Comparison of ENCODE assay signal across 14 cellular contexts in genomic region chr20:64047968-64048401, GRCh38. TPM values are rescaled to one million over a fixed set of nuclear protein-coding genes. Genes with fewer than 3 reads are reported as not detected.
DNase-seq lines count a peak whose midpoint lies in the region; ATAC-seq and TF ChIP-seq lines count a peak whose summit lies in the region.
"Had no signal": no experiment of that assay in that cellular context is flagged by ENCODE, and none has a peak within 500 bp of the region (broad histone marks: within the 10 kb centered on the region; RNA-seq: fewer than 3 reads in every experiment).

No MANE protein-coding gene starts in this region.

- ATAC-seq in left cardiac atrium: no peak

- H3K4me2 ChIP-seq in OCI-LY7 (ENCODE audit: low read length): no peak overlapping the region

- H3K27me3 ChIP-seq in right atrium auricular region: peaks cover 4 to 5% of the 10 kb centered on the region in 2 donors
- H3K27me3 ChIP-seq in dorsolateral prefrontal cortex: peaks cover 0 to 98% (median 62%) of the 10 kb centered on the region in 45 donors
- H3K27me3 ChIP-seq in vagina: peaks cover 8% of the 10 kb centered on the region
- H3K27me3 ChIP-seq: MG63 had no signal

- TF ChIP-seq CTCF in right atrium auricular region (IDR thresholded peaks at IDR 0.05): no peak
- no peak for TF ChIP-seq CTCF in dorsolateral prefrontal cortex (IDR thresholded peaks at IDR 0.05 in 54 of 56, conservative IDR thresholded peaks at IDR 0.05 in 2 of 56; ENCODE audit: low read depth in 1 of 56, partially characterized antibody in 56 of 56)
- TF ChIP-seq CTCF in nephron (IDR thresholded peaks at IDR 0.05; ENCODE audit: unreplicated experiment in 3 of 3): no peak
- no peak for TF ChIP-seq CTCF in vagina (IDR thresholded peaks at IDR 0.05)
- no peak for TF ChIP-seq CTCF in OCI-LY7 (conservative IDR thresholded peaks at IDR 0.05; ENCODE audit: low read length)

- BruUV-seq in OCI-LY7 (replicated peaks; lab: Mats Ljungman, UMichigan): no TSS peak

- H3K79me2 ChIP-seq in OCI-LY7 (ENCODE audit: insufficient read depth, low read depth, low read length): no peaks in the 10 kb centered on the region

- peak overlapping the region; percentile 27 to 61 (median 56) for H3K4me3 Mint-ChIP-seq in nephron
- H3K4me3 Mint-ChIP-seq: activated CD4-positive, alpha-beta memory T cell treated with anti-CD3 and anti-CD28 coated beads, Interleukin-2, amount 10 ng/mL, durations not matched to agents 7 days and 5 days had no signal

- no peaks in the 10 kb centered on the region for H3K36me3 Mint-ChIP-seq in nephron (ENCODE audit: low read depth)
- H3K36me3 Mint-ChIP-seq: naive B cell had no signal

- H3K27me3 Mint-ChIP-seq in nephron (ENCODE audit: low read depth): peaks cover 81% of the 10 kb centered on the region

- H3K27ac Mint-ChIP-seq in nephron: no peak overlapping the region
- H3K27ac Mint-ChIP-seq: activated CD4-positive, alpha-beta memory T cell treated with anti-CD3 and anti-CD28 coated beads, Interleukin-2, amount 10 ng/mL, durations not matched to agents 7 days and 5 days had no signal

- no peak for TF ChIP-seq POLR2A in vagina (IDR thresholded peaks at IDR 0.05)

- peaks cover 0 to 23% of the 10 kb centered on the region in 2 donors for H3K4me1 ChIP-seq in right atrium auricular region
- peaks cover 12% of the 10 kb centered on the region for H3K4me1 ChIP-seq in vagina
- no peaks in the 10 kb centered on the region for H3K4me1 ChIP-seq in OCI-LY7 (ENCODE audit: insufficient read depth, low read length, poor library complexity, severe bottlenecking)

- intact Hi-C loops in left cardiac atrium (cut with DNase I) (no loop called here), dorsolateral prefrontal cortex (cut with DNase I) (loop anchor here in 1 of 2 donors (10.0 kb wide), 1 partner anchor 363 kb away; no protein-coding TSS in a partner anchor), vagina (cut with DNase I) (no loop called here), OCI-LY7 (cut with micrococcal nuclease; ENCODE audit: unreplicated experiment) (no loop called here)

- H4K20me1 ChIP-seq in OCI-LY7 (ENCODE audit: insufficient read depth, low read length): no peaks in the 10 kb centered on the region

- POLR2A ChIA-PET in OCI-LY7 (lab: Charles Lee): interaction anchor here (0.5 to 0.6 kb wide), 2 partner anchors 47 to 77 kb away, joined by 3 read pairs; no protein-coding TSS in a partner anchor

- H3K27ac ChIP-seq in right atrium auricular region (peak overlapping the region in 1 of 2 donors; percentile 43), dorsolateral prefrontal cortex (peak overlapping the region in 1 of 59 donors; percentile 43), vagina (no peak overlapping the region), OCI-LY7 (ENCODE audit: low read depth, low read length, poor library complexity, severe bottlenecking) (no peak overlapping the region)

- H3K4me1 Mint-ChIP-seq in nephron: no peaks in the 10 kb centered on the region

- H3K9me3 Mint-ChIP-seq in nephron: no peaks in the 10 kb centered on the region
- H3K9me3 Mint-ChIP-seq: activated CD4-positive, alpha-beta memory T cell treated with anti-CD3 and anti-CD28 coated beads, Interleukin-2, amount 10 ng/mL, durations not matched to agents 7 days and 5 days; naive B cell had no signal

- H2AFZ ChIP-seq in OCI-LY7 (ENCODE audit: low read length): no peak overlapping the region

- H3K4me3 ChIP-seq in right atrium auricular region: peak overlapping the region; percentile 39 to 49
- peak overlapping the region in 44 of 59 donors; percentile 3 to 59 (median 35) for H3K4me3 ChIP-seq in dorsolateral prefrontal cortex
- H3K4me3 ChIP-seq in vagina: peak overlapping the region; percentile 39 to 42
- no peak overlapping the region for H3K4me3 ChIP-seq in OCI-LY7 (ENCODE audit: low read depth, low read length, poor library complexity, severe bottlenecking)
- H3K4me3 ChIP-seq: MG63 had no signal

- H3K9me2 ChIP-seq in OCI-LY7 (ENCODE audit: insufficient read depth, low read length): no peaks in the 10 kb centered on the region

- DNase-seq in right atrium auricular region (ENCODE audit: low spot score): no peak
- DNase-seq in left cardiac atrium: no peak
- peak in 1 of 10 donors; percentile 41 for DNase-seq in dorsolateral prefrontal cortex
- DNase-seq in vagina (ENCODE audit: extremely low spot score in 2 of 2): no peak
- DNase-seq in NCI-H69 (lab: John Stamatoyannopoulos, UW): no peak
- DNase-seq in OCI-LY7 (ENCODE audit: low spot score): no peak
- no peak for DNase-seq in DMS114 treated with DMSO at 0.1 percent for 48 hours (lab: John Stamatoyannopoulos, UW; ENCODE audit: unreplicated experiment)
- DNase-seq: activated CD4-positive, alpha-beta memory T cell treated with anti-CD3 and anti-CD28 coated beads, Interleukin-2, amount 10 ng/mL, durations not matched to agents 7 days and 5 days; AML-193; effector memory CD4-positive, alpha-beta T cell; MG63; naive B cell; stimulated activated naive CD4-positive, alpha-beta T cell treated with Interleukin-2 at 50 U/mL for 16 hours had no signal

- H3K9me3 ChIP-seq in right atrium auricular region (no peaks in the 10 kb centered on the region), vagina (no peaks in the 10 kb centered on the region), OCI-LY7 (ENCODE audit: low read length) (no peaks in the 10 kb centered on the region)
- H3K9me3 ChIP-seq: MG63 had no signal

- CTCF ChIA-PET in OCI-LY7 (lab: Charles Lee; ENCODE audit: unreplicated experiment): no interaction called here

- H3K36me3 ChIP-seq in right atrium auricular region (peaks cover 18% of the 10 kb centered on the region), vagina (no peaks in the 10 kb centered on the region), OCI-LY7 (ENCODE audit: insufficient read depth, low read length) (no peaks in the 10 kb centered on the region)
- H3K36me3 ChIP-seq: MG63 had no signal

RNA-seq across cellular contexts. Expression of gene SOX18, which starts 1.5 kb away (rescaled TPM):
- total RNA-seq in right atrium auricular region (10 to 100 TPM; 15.1 to 17.2 TPM), left cardiac atrium (10 to 100 TPM; 39.4 to 83.4 TPM), dorsolateral prefrontal cortex (10 to 100 TPM in 46 of 120 experiments, 1 to 10 TPM in 74; 2.1 to 27.7 (median 9.1) TPM), vagina (57.2 TPM), OCI-LY7 (2022) (not detected in 2 replicates)
- not detected in 2 replicates for total RNA-seq in OCI-LY7 (2014; rRNA removed; shearing (Covaris generic))

RNA-seq across cellular contexts. Expression of gene C20orf204, which starts 12.0 kb away (rescaled TPM):
- total RNA-seq in right atrium auricular region (under 1 TPM; 0.07 to 0.35 TPM), left cardiac atrium (1 to 10 TPM in 1 of 2 donors, under 1 TPM in 1; 0.29 to 1.0 TPM), dorsolateral prefrontal cortex (1 to 10 TPM; 1.4 to 6.3 (median 3.1) TPM), vagina (0.98 TPM), OCI-LY7 (2022) (5.9 and 6.7 TPM in 2 replicates)
- total RNA-seq in OCI-LY7 (2014; rRNA removed; shearing (Covaris generic)): 2.0 and 3.5 TPM in 2 replicates

RNA-seq across cellular contexts. Expression of gene TCEA2, which starts 15.0 kb away (rescaled TPM):
- total RNA-seq in right atrium auricular region (10 to 100 TPM; 17.8 to 25.5 TPM), left cardiac atrium (10 to 100 TPM; 44.7 to 46.4 TPM), dorsolateral prefrontal cortex (100 to 1,000 TPM; 105 to 197 (median 137) TPM), vagina (33.1 TPM), OCI-LY7 (2022) (71.2 and 72.3 TPM in 2 replicates)
- 36.4 and 37.5 TPM in 2 replicates for total RNA-seq in OCI-LY7 (2014; rRNA removed; shearing (Covaris generic))

RNA-seq across cellular contexts. Expression of gene RGS19, which starts 31.3 kb away (rescaled TPM):
- total RNA-seq in right atrium auricular region: 10 to 100 TPM in 1 of 2 donors, 1 to 10 TPM in 1; 7.8 to 14.1 TPM
- total RNA-seq in left cardiac atrium: 1 to 10 TPM; 9.7 to 10.0 TPM
- 10 to 100 TPM in 47 of 120 experiments, 1 to 10 TPM in 73; 3.4 to 22.4 (median 9.0) TPM for total RNA-seq in dorsolateral prefrontal cortex
- 20.6 TPM for total RNA-seq in vagina
- total RNA-seq in OCI-LY7 (2014; rRNA removed; shearing (Covaris generic)): 85.5 and 106 TPM in 2 replicates
- total RNA-seq in OCI-LY7 (2022): 63.5 and 69.4 TPM in 2 replicates

RNA-seq across cellular contexts. Expression of gene OPRL1, which starts 31.9 kb away (rescaled TPM):
- total RNA-seq in right atrium auricular region (1 to 10 TPM in 1 of 2 donors, under 1 TPM in 1; 0.75 to 1.4 TPM), left cardiac atrium (under 1 TPM; 0.71 to 0.97 TPM), dorsolateral prefrontal cortex (10 to 100 TPM in 118 of 120 experiments, 1 to 10 TPM in 2; 6.8 to 31.5 (median 21.2) TPM), vagina (1.5 TPM), OCI-LY7 (2022) (6.1 and 7.6 TPM in 2 replicates)
- 4.8 and 6.4 TPM in 2 replicates for total RNA-seq in OCI-LY7 (2014; rRNA removed; shearing (Covaris generic))
